In the genomic region with DNA sequence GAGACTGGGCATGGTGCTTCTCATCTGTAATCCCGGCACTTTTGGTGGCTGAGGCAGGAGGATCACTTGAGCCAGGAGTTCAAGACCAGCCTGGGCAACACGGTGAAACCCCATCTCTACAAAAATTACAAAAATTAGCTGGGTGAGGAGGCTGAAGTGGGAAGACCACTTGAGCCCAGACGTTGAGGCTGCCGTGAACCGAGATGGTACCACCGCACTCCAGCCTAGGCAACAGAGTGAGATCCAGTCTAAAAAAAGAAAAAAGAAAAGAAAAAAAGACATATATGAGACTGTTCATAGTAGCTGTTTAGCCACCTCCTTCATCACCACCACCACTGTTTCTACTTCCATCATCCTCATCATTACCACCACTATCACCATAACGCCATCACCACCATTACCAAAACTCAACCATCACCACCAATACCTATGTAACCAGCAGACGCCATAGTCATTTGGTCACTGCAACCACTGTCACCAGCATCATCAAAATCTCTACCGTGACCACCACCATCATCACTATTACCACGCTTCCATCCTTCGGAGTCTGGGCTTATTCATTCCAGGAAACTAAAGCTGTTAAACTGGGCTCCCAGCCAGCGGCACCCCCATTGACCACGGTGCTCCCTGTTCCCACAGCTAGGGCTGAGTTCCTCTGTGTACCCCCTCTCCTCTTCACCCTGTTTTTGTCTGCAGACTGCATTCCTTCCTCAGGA, we compare ENCODE assay signal across 22 cellular contexts. TPM values are rescaled to one million over a fixed set of nuclear protein-coding genes. Genes with fewer than 3 reads are reported as not detected.
DNase-seq lines count a peak whose midpoint lies in the region; ATAC-seq and TF ChIP-seq lines count a peak whose summit lies in the region.
"Had no signal": no experiment of that assay in that cellular context is flagged by ENCODE, and none has a peak within 500 bp of the region (broad histone marks: within the 10 kb centered on the region; RNA-seq: fewer than 3 reads in every experiment).

No MANE protein-coding gene starts in this region.

- peaks cover 0 to 3% of the 10 kb centered on the region in 2 donors for H3K36me3 Mint-ChIP-seq in activated naive CD4-positive, alpha-beta T cell treated with anti-CD3 and anti-CD28 coated beads, Interleukin-2, amount 50 U/mL, for 72 hours
- H3K36me3 Mint-ChIP-seq in type B pancreatic cell = no peaks in the 10 kb centered on the region
- H3K36me3 Mint-ChIP-seq: IgD-negative memory B cell had no signal

- H3K4me3 Mint-ChIP-seq in type B pancreatic cell = no peak overlapping the region
- H3K4me3 Mint-ChIP-seq: activated B cell treated with CpG ODN at 0.5 μM for 24 hours; activated CD4-positive, alpha-beta memory T cell treated with anti-CD3 and anti-CD28 coated beads, Interleukin-2, amount 10 ng/mL, durations not matched to agents 7 days and 5 days; HFFc6; IgD-negative memory B cell; T-helper 2 cell treated with Interferon-gamma antibody and Interleukin-4, amounts not matched to agents 5 μg/mL and 100 μg/mL, for 36 hours had no signal

- intact Hi-C loops in mucosa of descending colon (cut with DNase I, micrococcal nuclease) = loop anchor here (5.0 to 10.0 kb wide), 2 partner anchors 185 to 187 kb away; no protein-coding TSS in a partner anchor

- H3K4me3 ChIP-seq in WERI-Rb-1 (ENCODE audit: low read depth, low read length) (no peak overlapping the region), mucosa of descending colon (no peak overlapping the region)
- H3K4me3 ChIP-seq: BLaER1, esophagus squamous epithelium, gastroesophageal sphincter had no signal

- H3K27ac ChIP-seq in WERI-Rb-1 = peak overlapping the region; percentile 23
- H3K27ac ChIP-seq: BLaER1, esophagus squamous epithelium, gastroesophageal sphincter had no signal

- peak in 1 of 2 donors; percentile 14 for DNase-seq in activated naive CD4-positive, alpha-beta T cell treated with anti-CD3 and anti-CD28 coated beads, Interleukin-2, amount 50 U/mL, for 72 hours (ENCODE audit: low spot score in 2 of 2)
- DNase-seq in activated naive CD4-positive, alpha-beta T cell treated with Interleukin-2 at 50 U/mL for 16 hours = no peak
- DNase-seq in WERI-Rb-1 (no peak), mucosa of descending colon (no peak), type B pancreatic cell (ENCODE audit: extremely low spot score, unreplicated experiment) (no peak), RPMI8226 (no peak), DMS114 treated with DMSO at 0.1 percent for 48 hours (lab: John Stamatoyannopoulos, UW; ENCODE audit: unreplicated experiment) (no peak), NCI-H2081 treated with DMSO at 0.1 percent for 48 hours (lab: John Stamatoyannopoulos, UW) (no peak)
- DNase-seq: effector CD8-positive, alpha-beta T cell; esophagus squamous epithelium; NCI-H1417 treated with DMSO at 0.1 percent for 48 hours; NK-92 treated with Interleukin-12 subunit alpha and Interleukin-12 subunit beta, amount 100 ng/mL, for 24 hours had no signal

- H3K36me3 ChIP-seq in WERI-Rb-1 (no peaks in the 10 kb centered on the region), mucosa of descending colon (ENCODE audit: low read depth) (no peaks in the 10 kb centered on the region)
- H3K36me3 ChIP-seq: BLaER1, esophagus squamous epithelium, gastroesophageal sphincter had no signal

- peaks cover 23% of the 10 kb centered on the region for H3K4me1 Mint-ChIP-seq in type B pancreatic cell (ENCODE audit: unreplicated experiment)
- H3K4me1 Mint-ChIP-seq: activated B cell treated with CpG ODN at 0.5 μM for 24 hours; activated CD4-positive, alpha-beta memory T cell treated with anti-CD3 and anti-CD28 coated beads, Interleukin-2, amount 10 ng/mL, durations not matched to agents 7 days and 5 days had no signal

- TF ChIP-seq CTCF in WERI-Rb-1 (IDR thresholded peaks at IDR 0.05; ENCODE audit: low read depth, low read length) (no peak), mucosa of descending colon (IDR thresholded peaks at IDR 0.05) (no peak), type B pancreatic cell (conservative IDR thresholded peaks at IDR 0.05) (no peak)

- peak; percentile 16 to 70 for ATAC-seq in activated naive CD4-positive, alpha-beta T cell treated with anti-CD3 and anti-CD28 coated beads, Interleukin-2, amount 50 U/mL, for 72 hours
- peak; percentile 55 for ATAC-seq in mucosa of descending colon

- H3K9me3 ChIP-seq in WERI-Rb-1 (ENCODE audit: severe bottlenecking) = peaks cover 10% of the 10 kb centered on the region
- H3K9me3 ChIP-seq in mucosa of descending colon = no peaks in the 10 kb centered on the region
- H3K9me3 ChIP-seq: BLaER1 had no signal

- H3K27ac Mint-ChIP-seq in activated naive CD4-positive, alpha-beta T cell treated with anti-CD3 and anti-CD28 coated beads, Interleukin-2, amount 50 U/mL, for 72 hours = no peak overlapping the region
- H3K27ac Mint-ChIP-seq in type B pancreatic cell = peak overlapping the region; percentile 33
- H3K27ac Mint-ChIP-seq: activated B cell treated with CpG ODN at 0.5 μM for 24 hours; activated CD4-positive, alpha-beta memory T cell treated with anti-CD3 and anti-CD28 coated beads, Interleukin-2, amount 10 ng/mL, durations not matched to agents 7 days and 5 days; HFFc6; IgD-negative memory B cell; T-helper 2 cell treated with Interferon-gamma antibody and Interleukin-4, amounts not matched to agents 5 μg/mL and 100 μg/mL, for 36 hours had no signal

- H3K27me3 Mint-ChIP-seq in type B pancreatic cell = peaks cover 39% of the 10 kb centered on the region

- no peaks in the 10 kb centered on the region for H3K27me3 ChIP-seq in WERI-Rb-1 (ENCODE audit: insufficient read depth, low read depth, severe bottlenecking)
- H3K27me3 ChIP-seq: BLaER1 had no signal

- no peaks in the 10 kb centered on the region for H3K4me1 ChIP-seq in mucosa of descending colon (ENCODE audit: low read depth)

- H3K9me3 Mint-ChIP-seq in activated naive CD4-positive, alpha-beta T cell treated with anti-CD3 and anti-CD28 coated beads, Interleukin-2, amount 50 U/mL, for 72 hours = no peaks in the 10 kb centered on the region
- peaks cover 3% of the 10 kb centered on the region for H3K9me3 Mint-ChIP-seq in type B pancreatic cell
- H3K9me3 Mint-ChIP-seq: activated CD4-positive, alpha-beta memory T cell treated with anti-CD3 and anti-CD28 coated beads, Interleukin-2, amount 10 ng/mL, durations not matched to agents 7 days and 5 days; T-helper 2 cell treated with Interferon-gamma antibody and Interleukin-4, amounts not matched to agents 5 μg/mL and 100 μg/mL, for 36 hours had no signal

RNA-seq across cellular contexts. Expression of gene KIF12, which starts 8.4 kb away (rescaled TPM):
- not detected for total RNA-seq in activated naive CD4-positive, alpha-beta T cell treated with anti-CD3 and anti-CD28 coated beads, Interleukin-2, amount 50 U/mL, for 72 hours
- total RNA-seq in mucosa of descending colon (10 to 100 TPM; 12.3 to 36.9 (median 13.6) TPM), type B pancreatic cell (ENCODE audit: low replicate concordance) (33.2 and 35.9 TPM in 2 replicates)
- total RNA-seq: activated B cell treated with CpG ODN at 0.5 μM for 24 hours; activated CD4-positive, alpha-beta memory T cell treated with anti-CD3 and anti-CD28 coated beads, Interleukin-2, amount 10 ng/mL, durations not matched to agents 7 days and 5 days; gastroesophageal sphincter; HFFc6; lung microvascular endothelial cell had no signal

RNA-seq across cellular contexts. Expression of gene AMBP, which starts 29.3 kb away (rescaled TPM):
- total RNA-seq in activated naive CD4-positive, alpha-beta T cell treated with anti-CD3 and anti-CD28 coated beads, Interleukin-2, amount 50 U/mL, for 72 hours = not detected
- total RNA-seq in mucosa of descending colon (under 1 TPM in 2 of 3 donors, not detected in 1; 0.63 to 0.81 TPM), type B pancreatic cell (ENCODE audit: low replicate concordance) (110 and 230 TPM in 2 replicates)
- total RNA-seq: activated B cell treated with CpG ODN at 0.5 μM for 24 hours; activated CD4-positive, alpha-beta memory T cell treated with anti-CD3 and anti-CD28 coated beads, Interleukin-2, amount 10 ng/mL, durations not matched to agents 7 days and 5 days; gastroesophageal sphincter; HFFc6; kidney epithelial cell; lung microvascular endothelial cell; omental fat pad had no signal

RNA-seq across cellular contexts. Expression of gene COL27A1, which starts 47.9 kb away (rescaled TPM):
- total RNA-seq in activated naive CD4-positive, alpha-beta T cell treated with anti-CD3 and anti-CD28 coated beads, Interleukin-2, amount 50 U/mL, for 72 hours = 10 to 100 TPM in 1 of 2 donors, 1 to 10 TPM in 1; 2.3 to 26.7 TPM
- total RNA-seq in mucosa of descending colon (10 to 100 TPM in 1 of 3 donors, 1 to 10 TPM in 2; 3.1 to 13.6 (median 4.0) TPM), type B pancreatic cell (ENCODE audit: low replicate concordance) (29.5 and 65.1 TPM in 2 replicates)

Comparison
In these comparisons a context has a peak if more than half of its experiments do, and no peak if none do; other contexts are left out.
1. RNA of gene KIF12, which starts 8.4 kb away (total RNA-seq): 33.2 to 35.9 TPM in type B pancreatic cell and 12.3 to 36.9 TPM in mucosa of descending colon; not detected in activated naive CD4-positive, alpha-beta T cell treated with anti-CD3 and anti-CD28 coated beads, Interleukin-2, amount 50 U/mL, for 72 hours; every median in the first group is over 10 times any median in the second.
2. RNA of gene AMBP, which starts 29.3 kb away (total RNA-seq): 110 to 230 TPM in type B pancreatic cell; 0.63 to 0.81 TPM in mucosa of descending colon and not detected in activated naive CD4-positive, alpha-beta T cell treated with anti-CD3 and anti-CD28 coated beads, Interleukin-2, amount 50 U/mL, for 72 hours; every median in the first group is over 10 times any median in the second.